16 cellular contexts compared by ENCODE assay signal in the genomic region with DNA sequence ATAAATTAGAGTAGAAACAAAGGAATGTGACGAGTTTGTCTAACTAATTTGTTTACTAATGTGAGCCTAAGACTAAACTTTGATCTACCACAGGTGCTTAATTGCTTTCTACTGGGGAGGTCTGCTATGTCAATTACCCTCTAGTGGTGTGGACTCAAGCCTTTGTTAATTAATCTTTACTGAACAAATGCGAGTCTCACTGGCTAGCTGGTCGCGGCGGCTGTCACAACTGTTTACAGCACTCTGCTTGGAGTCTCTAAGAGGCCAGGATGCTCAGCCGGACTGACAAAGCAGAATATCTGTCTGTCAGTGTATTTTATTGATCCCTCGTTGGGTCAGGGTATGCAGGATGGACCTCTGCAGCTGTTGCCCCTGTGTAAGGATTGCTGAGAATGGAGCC.
A peak's percentile ranks its signal among the peaks of the same experiment; 100 is the strongest.
DNase-seq lines count a peak whose midpoint lies in the region; ATAC-seq and TF ChIP-seq lines count a peak whose summit lies in the region.
"Had no signal": no experiment of that assay in that cellular context is flagged by ENCODE, and none has a peak within 500 bp of the region (broad histone marks: within the 10 kb centered on the region; RNA-seq: fewer than 3 reads in every experiment).

No MANE protein-coding gene starts in this region.

- no peak for ATAC-seq in activated naive CD8-positive, alpha-beta T cell treated with anti-CD3 and anti-CD28 coated beads, Interleukin-2, amount 50 U/mL, for 24 hours
- no peak for ATAC-seq in thoracic aorta (ENCODE audit: insufficient number of reproducible peaks, low FRiP score, low read depth)
- ATAC-seq: A549 had no signal

- peak overlapping the region; percentile 72 for H3K4me3 Mint-ChIP-seq in activated naive CD8-positive, alpha-beta T cell
- no peak overlapping the region for H3K4me3 Mint-ChIP-seq in activated naive CD8-positive, alpha-beta T cell treated with anti-CD3 and anti-CD28 coated beads, Interleukin-2, amount 50 U/mL, for 24 hours
- H3K4me3 Mint-ChIP-seq in activated naive CD8-positive, alpha-beta T cell treated with anti-CD3 and anti-CD28 coated beads for 36 hours: peak overlapping the region; percentile 54
- H3K4me3 Mint-ChIP-seq in glutamatergic neuron (ENCODE audit: unreplicated experiment): peak overlapping the region; percentile 28

- no peaks in the 10 kb centered on the region for H3K36me3 ChIP-seq in thoracic aorta
- H3K36me3 ChIP-seq: BE2C, HAP-1 had no signal

- no peaks in the 10 kb centered on the region for H3K4me1 Mint-ChIP-seq in activated naive CD8-positive, alpha-beta T cell (ENCODE audit: low read depth)
- H3K4me1 Mint-ChIP-seq in activated naive CD8-positive, alpha-beta T cell treated with anti-CD3 and anti-CD28 coated beads, Interleukin-2, amount 50 U/mL, for 24 hours: no peaks in the 10 kb centered on the region
- no peaks in the 10 kb centered on the region for H3K4me1 Mint-ChIP-seq in activated naive CD8-positive, alpha-beta T cell treated with anti-CD3 and anti-CD28 coated beads for 36 hours
- no peaks in the 10 kb centered on the region for H3K4me1 Mint-ChIP-seq in glutamatergic neuron (ENCODE audit: low read depth, unreplicated experiment)
- H3K4me1 Mint-ChIP-seq: CD4-positive, alpha-beta memory T cell had no signal

- DNase-seq in activated naive CD8-positive, alpha-beta T cell treated with anti-CD3 and anti-CD28 coated beads, Interleukin-2, amount 50 U/mL, for 24 hours: no peak
- DNase-seq in activated naive CD8-positive, alpha-beta T cell treated with anti-CD3 and anti-CD28 coated beads for 36 hours: no peak
- DNase-seq in glutamatergic neuron (no peak), thoracic aorta (ENCODE audit: low spot score) (no peak), kidney glomerular epithelial cell (lab: John Stamatoyannopoulos, UW) (no peak), cerebellar cortex (ENCODE audit: low spot score) (no peak)
- DNase-seq: BE2C; CD4-positive, alpha-beta memory T cell; COR-L47; DMS153; DND-41; GDM1 had no signal

- H3K36me3 Mint-ChIP-seq in activated naive CD8-positive, alpha-beta T cell: no peaks in the 10 kb centered on the region
- no peaks in the 10 kb centered on the region for H3K36me3 Mint-ChIP-seq in activated naive CD8-positive, alpha-beta T cell treated with anti-CD3 and anti-CD28 coated beads, Interleukin-2, amount 50 U/mL, for 24 hours (ENCODE audit: low read depth)
- no peaks in the 10 kb centered on the region for H3K36me3 Mint-ChIP-seq in activated naive CD8-positive, alpha-beta T cell treated with anti-CD3 and anti-CD28 coated beads for 36 hours
- H3K36me3 Mint-ChIP-seq in glutamatergic neuron (ENCODE audit: unreplicated experiment): no peaks in the 10 kb centered on the region
- H3K36me3 Mint-ChIP-seq: CD4-positive, alpha-beta memory T cell had no signal

- no peaks in the 10 kb centered on the region for H3K9me3 ChIP-seq in thoracic aorta
- H3K9me3 ChIP-seq: A549, BE2C, HAP-1 had no signal

- no peaks in the 10 kb centered on the region for H3K27me3 ChIP-seq in thoracic aorta (replicated peaks; ENCODE audit: insufficient read depth)
- H3K27me3 ChIP-seq: BE2C had no signal

- no peak for TF ChIP-seq CTCF in glutamatergic neuron (IDR thresholded peaks at IDR 0.05; ENCODE audit: partially characterized antibody, unreplicated experiment)
- TF ChIP-seq CTCF in thoracic aorta (IDR thresholded peaks at IDR 0.05): no peak

- no peak overlapping the region for H3K27ac Mint-ChIP-seq in activated naive CD8-positive, alpha-beta T cell
- H3K27ac Mint-ChIP-seq in activated naive CD8-positive, alpha-beta T cell treated with anti-CD3 and anti-CD28 coated beads, Interleukin-2, amount 50 U/mL, for 24 hours: no peak overlapping the region
- H3K27ac Mint-ChIP-seq in activated naive CD8-positive, alpha-beta T cell treated with anti-CD3 and anti-CD28 coated beads for 36 hours: no peak overlapping the region
- H3K27ac Mint-ChIP-seq in glutamatergic neuron (ENCODE audit: unreplicated experiment): no peak overlapping the region

- H3K27ac ChIP-seq in thoracic aorta: peak overlapping the region in 1 of 2 donors; percentile 44
- H3K27ac ChIP-seq: A549, C4-2B had no signal

- H3K27me3 Mint-ChIP-seq in activated naive CD8-positive, alpha-beta T cell: no peaks in the 10 kb centered on the region
- no peaks in the 10 kb centered on the region for H3K27me3 Mint-ChIP-seq in activated naive CD8-positive, alpha-beta T cell treated with anti-CD3 and anti-CD28 coated beads, Interleukin-2, amount 50 U/mL, for 24 hours
- no peaks in the 10 kb centered on the region for H3K27me3 Mint-ChIP-seq in activated naive CD8-positive, alpha-beta T cell treated with anti-CD3 and anti-CD28 coated beads for 36 hours
- no peaks in the 10 kb centered on the region for H3K27me3 Mint-ChIP-seq in glutamatergic neuron (ENCODE audit: unreplicated experiment)

- H3K9me3 Mint-ChIP-seq in activated naive CD8-positive, alpha-beta T cell (ENCODE audit: low read depth): no peaks in the 10 kb centered on the region
- H3K9me3 Mint-ChIP-seq in activated naive CD8-positive, alpha-beta T cell treated with anti-CD3 and anti-CD28 coated beads, Interleukin-2, amount 50 U/mL, for 24 hours: no peaks in the 10 kb centered on the region
- no peaks in the 10 kb centered on the region for H3K9me3 Mint-ChIP-seq in activated naive CD8-positive, alpha-beta T cell treated with anti-CD3 and anti-CD28 coated beads for 36 hours
- no peaks in the 10 kb centered on the region for H3K9me3 Mint-ChIP-seq in glutamatergic neuron (ENCODE audit: unreplicated experiment)
- H3K9me3 Mint-ChIP-seq: CD4-positive, alpha-beta memory T cell had no signal

- peak overlapping the region; percentile 66 for H3K4me3 ChIP-seq in thoracic aorta
- H3K4me3 ChIP-seq: A549, HAP-1 had no signal

- no peaks in the 10 kb centered on the region for H3K4me1 ChIP-seq in thoracic aorta (ENCODE audit: control insufficient read depth in 1 of 2, low read depth in 2 of 2)
- H3K4me1 ChIP-seq: A549, BE2C, HAP-1 had no signal
